In the genomic region with DNA sequence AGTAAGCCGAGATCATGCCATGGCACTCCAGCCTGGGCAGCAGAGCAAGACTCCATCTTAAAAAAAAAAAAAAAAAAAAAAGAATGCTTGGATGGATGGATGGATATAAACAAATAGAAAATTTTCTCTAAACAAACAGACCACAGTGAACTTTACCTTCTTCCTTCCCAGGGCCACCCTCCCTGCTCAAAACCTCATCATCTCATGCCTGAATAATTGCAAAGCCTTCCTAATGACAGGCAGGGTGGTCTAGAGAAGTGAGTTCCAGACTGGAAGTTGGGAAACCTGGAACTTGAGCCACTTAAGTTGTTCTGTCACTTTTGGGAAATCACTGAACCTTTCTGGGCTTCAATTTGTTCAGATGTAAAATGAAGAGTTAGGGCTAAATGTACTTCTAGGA, we compare ENCODE assay signal across 1 cellular context.
TF ChIP-seq lines count a peak whose summit lies in the region.

No MANE protein-coding gene starts in this region.

TF ChIP-seq in IMR-90, 13 proteins besides CTCF, POLR2A, EP300 and RAD21:
- TF ChIP-seq, protein P1, sequence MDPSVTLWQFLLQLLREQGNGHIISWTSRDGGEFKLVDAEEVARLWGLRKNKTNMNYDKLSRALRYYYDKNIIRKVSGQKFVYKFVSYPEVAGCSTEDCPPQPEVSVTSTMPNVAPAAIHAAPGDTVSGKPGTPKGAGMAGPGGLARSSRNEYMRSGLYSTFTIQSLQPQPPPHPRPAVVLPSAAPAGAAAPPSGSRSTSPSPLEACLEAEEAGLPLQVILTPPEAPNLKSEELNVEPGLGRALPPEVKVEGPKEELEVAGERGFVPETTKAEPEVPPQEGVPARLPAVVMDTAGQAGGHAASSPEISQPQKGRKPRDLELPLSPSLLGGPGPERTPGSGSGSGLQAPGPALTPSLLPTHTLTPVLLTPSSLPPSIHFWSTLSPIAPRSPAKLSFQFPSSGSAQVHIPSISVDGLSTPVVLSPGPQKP (IDR thresholded peaks at IDR 0.05; ENCODE audit: borderline replicate concordance, low read depth, low read length) = no peak
- TF ChIP-seq, protein P2, sequence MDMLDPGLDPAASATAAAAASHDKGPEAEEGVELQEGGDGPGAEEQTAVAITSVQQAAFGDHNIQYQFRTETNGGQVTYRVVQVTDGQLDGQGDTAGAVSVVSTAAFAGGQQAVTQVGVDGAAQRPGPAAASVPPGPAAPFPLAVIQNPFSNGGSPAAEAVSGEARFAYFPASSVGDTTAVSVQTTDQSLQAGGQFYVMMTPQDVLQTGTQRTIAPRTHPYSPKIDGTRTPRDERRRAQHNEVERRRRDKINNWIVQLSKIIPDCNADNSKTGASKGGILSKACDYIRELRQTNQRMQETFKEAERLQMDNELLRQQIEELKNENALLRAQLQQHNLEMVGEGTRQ (IDR thresholded peaks at IDR 0.05; ENCODE audit: low read depth, low read length) = no peak
- no peak for TF ChIP-seq FOS (IDR thresholded peaks at IDR 0.05; ENCODE audit: low read depth, low read length)
- no peak for TF ChIP-seq MXI1 (IDR thresholded peaks at IDR 0.05; ENCODE audit: borderline replicate concordance, low read depth, low read length)
- TF ChIP-seq CEBPB (IDR thresholded peaks at IDR 0.05; ENCODE audit: low read depth, low read length) = no peak
- no peak for TF ChIP-seq CHD1 (IDR thresholded peaks at IDR 0.05; ENCODE audit: low read depth, low read length)
- TF ChIP-seq BHLHE40 (IDR thresholded peaks at IDR 0.05; ENCODE audit: low read depth, low read length) = no peak
